ENCODE assay signal across 29 cellular contexts in the genomic region with DNA sequence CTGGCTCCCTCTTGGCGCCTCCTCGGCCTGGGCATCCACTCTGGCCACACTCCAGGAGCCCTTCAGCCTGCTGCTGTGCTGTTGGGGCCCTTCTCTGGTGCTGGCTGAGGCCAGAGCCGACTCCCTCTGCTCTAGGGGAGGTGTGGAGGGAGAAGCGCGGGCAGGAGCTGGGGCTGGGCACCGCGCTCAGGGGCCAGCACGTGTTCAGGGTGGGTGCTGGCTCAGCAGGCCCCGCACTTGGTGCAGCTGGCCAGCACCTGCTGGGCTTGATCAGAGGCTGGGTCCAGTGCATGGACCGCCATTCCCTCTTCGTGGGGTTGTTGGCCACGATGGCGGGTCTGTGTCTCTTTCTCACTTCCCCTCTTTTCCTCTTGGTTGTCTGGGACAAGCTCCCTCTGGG.
"Had no signal": no experiment of that assay in that cellular context is flagged by ENCODE, and none has a peak within 500 bp of the region (broad histone marks: within the 10 kb centered on the region; RNA-seq: fewer than 3 reads in every experiment).

No MANE protein-coding gene starts in this region.

- DNase-seq: Kasumi-1, KG1, MG63, NCI-H1048, NCI-H1092 treated with DMSO at 0.1 percent for 48 hours, NCI-H1105 treated with DMSO at 0.1 percent for 48 hours, NCI-H1417, NCI-H1436, NCI-H146, NCI-H1694, NCI-H187, NCI-H1930, NCI-H2029 treated with DMSO at 0.1 percent for 48 hours, NCI-H2081 treated with DMSO at 0.1 percent for 48 hours, NCI-H2107, NCI-H2171, NCI-H226, NCI-H510A, NCI-H524, NCI-H526, NCI-H774, PC-9, Right ventricle myocardium superior, RPMI8226, SHP77 treated with DMSO at 0.1 percent for 48 hours, SK-N-SH, SW 1271 had no signal

- H3K36me3 ChIP-seq: MG63, SJSA1 had no signal

- H3K4me2 ChIP-seq: PC-9, SK-N-SH had no signal

- H3K27ac ChIP-seq: PC-9, SJSA1 had no signal

- H3K4me3 ChIP-seq: MG63, PC-9, SJSA1 had no signal

- ATAC-seq: Panc1 had no signal

- H2AFZ ChIP-seq: PC-9 had no signal

- H3K4me1 ChIP-seq: SJSA1 had no signal

- H3K27me3 ChIP-seq: MG63, SJSA1 had no signal

- H3K9me3 ChIP-seq: SK-N-SH had no signal
